In genomic region chr10:79249156-79250121, GRCh38 we compare ENCODE assay signal across 8 cellular contexts.
DNase-seq lines count a peak whose midpoint lies in the region; ATAC-seq, FAIRE-seq and TF ChIP-seq lines count a peak whose summit lies in the region.

No MANE protein-coding gene starts in this region.

- no peaks in the 10 kb centered on the region for H3K27me3 ChIP-seq in CD4-positive, alpha-beta memory T cell (ENCODE audit: insufficient read depth, low read length)
- H3K27me3 ChIP-seq in esophagus muscularis mucosa (no peaks in the 10 kb centered on the region), testis (no peaks in the 10 kb centered on the region)

- intact Hi-C loops in CD4-positive, alpha-beta memory T cell (cut with micrococcal nuclease) = loop anchor here (10.0 kb wide), 1 partner anchor 195 kb away; the partner anchor contains the start of gene ZCCHC24
- intact Hi-C loops in esophagus muscularis mucosa (cut with DNase I) = no loop called here
- intact Hi-C loops in testis (cut with DNase I; ENCODE audit: low total_unique reads) = no loop called here

- peak overlapping the region in 3 of 8 donors; percentile 33 to 59 (median 44) for H3K4me3 Mint-ChIP-seq in CD4-positive, alpha-beta memory T cell

- no peak overlapping the region for H3K4me3 ChIP-seq in CD4-positive, alpha-beta memory T cell (ENCODE audit: low read length in 2 of 2)
- H3K4me3 ChIP-seq in esophagus muscularis mucosa = no peak overlapping the region
- no peak overlapping the region for H3K4me3 ChIP-seq in testis

- no peak overlapping the region for H3K27ac ChIP-seq in CD4-positive, alpha-beta memory T cell (ENCODE audit: low read depth, low read length)
- peak overlapping the region; percentile 16 to 91 (median 48) for H3K27ac ChIP-seq in esophagus muscularis mucosa (replicated peaks in 1 of 4)
- no peak overlapping the region for H3K27ac ChIP-seq in testis

- ATAC-seq in GM19372 (IDR thresholded peaks at IDR 0.05; ENCODE audit: low read depth, unreplicated experiment) = peak; percentile 52
- peak; percentile 57 for ATAC-seq in HG03378 (IDR thresholded peaks at IDR 0.05; ENCODE audit: unreplicated experiment)

- peak overlapping the region in 4 of 7 donors; percentile 34 to 86 (median 50) for H3K27ac Mint-ChIP-seq in CD4-positive, alpha-beta memory T cell

- TF ChIP-seq CTCF in esophagus muscularis mucosa (IDR thresholded peaks at IDR 0.05) = no peak
- no peak for TF ChIP-seq CTCF in testis (IDR thresholded peaks at IDR 0.05)

- CTCF ChIA-PET in CD4-positive, alpha-beta memory T cell (lab: Charles Lee; ENCODE audit: partially characterized antibody) = interaction anchor here (1.1 to 1.6 kb wide), 2 partner anchors 31 to 945 kb away, joined by 4 to 6 read pairs; no protein-coding TSS in a partner anchor

- TF ChIP-seq EP300 in esophagus muscularis mucosa (IDR thresholded peaks at IDR 0.05) = no peak

- no peak for FAIRE-seq in RCC 7860 (lab: Jason Lieb, UNC)

- TF ChIP-seq POLR2A in esophagus muscularis mucosa (IDR thresholded peaks at IDR 0.05; ENCODE audit: low read depth) (no peak), testis (IDR thresholded peaks at IDR 0.05) (no peak)

- no peak for DNase-seq in CD4-positive, alpha-beta memory T cell
- no peak for DNase-seq in esophagus muscularis mucosa (ENCODE audit: extremely low spot score)
- DNase-seq in AG08396 (ENCODE audit: low spot score) = no peak
- no peak for DNase-seq in RCC 7860 (ENCODE audit: low spot score)
- no peak for DNase-seq in testis
- no peak for DNase-seq in NCI-H1417 treated with DMSO at 0.1 percent for 48 hours (lab: John Stamatoyannopoulos, UW)

- H3K9me3 ChIP-seq in CD4-positive, alpha-beta memory T cell (ENCODE audit: control insufficient read depth in 1 of 2, low read length in 2 of 2) = no peaks in the 10 kb centered on the region
- H3K9me3 ChIP-seq in esophagus muscularis mucosa (no peaks in the 10 kb centered on the region), testis (no peaks in the 10 kb centered on the region)

- no peaks in the 10 kb centered on the region for H3K36me3 ChIP-seq in CD4-positive, alpha-beta memory T cell (ENCODE audit: insufficient read depth, low read length)
- H3K36me3 ChIP-seq in esophagus muscularis mucosa = no peaks in the 10 kb centered on the region
- H3K36me3 ChIP-seq in testis (ENCODE audit: low read depth, missing control alignments) = no peaks in the 10 kb centered on the region

- peaks cover 63% of the 10 kb centered on the region for H3K4me1 ChIP-seq in CD4-positive, alpha-beta memory T cell (ENCODE audit: insufficient read depth, low read length)
- H3K4me1 ChIP-seq in esophagus muscularis mucosa (peaks cover 80 to 98% (median 89%) of the 10 kb centered on the region in 4 donors), testis (peaks cover 28% of the 10 kb centered on the region)

- no peaks in the 10 kb centered on the region for H3K27me3 Mint-ChIP-seq in CD4-positive, alpha-beta memory T cell

- POLR2A ChIA-PET in CD4-positive, alpha-beta memory T cell (lab: Charles Lee; ENCODE audit: partially characterized antibody) = no interaction called here

- H3K9me3 Mint-ChIP-seq in CD4-positive, alpha-beta memory T cell = no peaks in the 10 kb centered on the region

- 91% methylated on average over 17 of the region's 20 CpGs for WGBS in esophagus muscularis mucosa
- 90 to 93% methylated on average over 18 to 20 of the region's 20 CpGs for WGBS in testis, 2 donors

- H3K36me3 Mint-ChIP-seq in CD4-positive, alpha-beta memory T cell = no peaks in the 10 kb centered on the region

- H3K4me1 Mint-ChIP-seq in CD4-positive, alpha-beta memory T cell = peaks cover 34 to 61% (median 38%) of the 10 kb centered on the region in 4 donors

Comparison
In these comparisons a context has a peak if more than half of its experiments do, and no peak if none do; other contexts are left out.
1. H3K27ac ChIP-seq: peak in esophagus muscularis mucosa (4 of 4); none in CD4-positive, alpha-beta memory T cell (single experiment) and testis (0 of 2).